In genomic region chr19:34134190-34135032, GRCh38 we compare ENCODE assay signal across 8 cellular contexts. TPM values are rescaled to one million over a fixed set of nuclear protein-coding genes. Genes with fewer than 3 reads are reported as not detected.
DNase-seq lines count a peak whose midpoint lies in the region; ATAC-seq and TF ChIP-seq lines count a peak whose summit lies in the region.

No MANE protein-coding gene starts in this region.

- TF ChIP-seq CTCF in foreskin keratinocyte (conservative IDR thresholded peaks at IDR 0.05) = no peak

- H2AFZ ChIP-seq in neuron (ENCODE audit: low read depth, low read length) = peak overlapping the region; percentile 93

- H3K36me3 ChIP-seq in neuron (ENCODE audit: insufficient read depth, low read length) = no peaks in the 10 kb centered on the region

- H3K4me3 ChIP-seq in neuron (ENCODE audit: low read length) = peak overlapping the region; percentile 84

- peak; percentile 78 for ATAC-seq in foreskin keratinocyte

- H3K27me3 ChIP-seq in foreskin keratinocyte (no peaks in the 10 kb centered on the region), neuron (ENCODE audit: insufficient read depth, low read length) (no peaks in the 10 kb centered on the region)

- H3K9me3 ChIP-seq in neuron (ENCODE audit: low read length) = no peaks in the 10 kb centered on the region

- H3K27ac ChIP-seq in foreskin keratinocyte = peak overlapping the region; percentile 10

- peak; percentile 87 for DNase-seq in GDM1 (lab: John Stamatoyannopoulos, UW)
- DNase-seq in H4 (ENCODE audit: low spot score) = peak; percentile 86
- DNase-seq in LHCN-M2 (ENCODE audit: low read depth) = peak; percentile 73
- peak; percentile 37 for DNase-seq in SHP77 treated with DMSO at 0.1 percent for 48 hours (lab: John Stamatoyannopoulos, UW)
- peak; percentile 90 for DNase-seq in activated gamma-delta T cell treated with anti-CD3 and anti-CD28 coated beads, Interleukin-2, amount 50 U/mL, for 16 hours (ENCODE audit: low read depth)
- peak; percentile 20 to 56 for DNase-seq in foreskin keratinocyte
- DNase-seq in stromal cell of bone marrow (ENCODE audit: low read depth) = peak; percentile 52

- H3K4me1 ChIP-seq in foreskin keratinocyte (no peaks in the 10 kb centered on the region), neuron (ENCODE audit: insufficient read depth, low read length) (no peaks in the 10 kb centered on the region)

RNA-seq across cellular contexts. Expression of gene LSM14A, which starts 37.9 kb away (rescaled TPM):
- total RNA-seq in H4 (2014; rRNA removed; shearing (Covaris generic)) = 61.2 and 75.6 TPM in 2 replicates
- total RNA-seq in LHCN-M2 (2014; rRNA removed) (33.5 and 52.5 TPM in 2 replicates), foreskin keratinocyte (74.5 and 91.4 TPM in 2 replicates)
- polyA plus RNA-seq in LHCN-M2 (2012) = 34.0 TPM
- 35.2 and 38.1 TPM in 2 replicates for polyA plus RNA-seq in foreskin keratinocyte

Comparison
In these comparisons a context has a peak if more than half of its experiments do, and no peak if none do; other contexts are left out.
1. Peak in every context shown above with its lines: DNase-seq, ATAC-seq, H3K4me3 ChIP-seq and H3K27ac ChIP-seq.
2. DNase-seq: peak in every context shown above with its lines; median percentile 90 in activated gamma-delta T cell treated with anti-CD3 and anti-CD28 coated beads, Interleukin-2, amount 50 U/mL, for 16 hours; 87 in GDM1; 86 in H4; 73 in LHCN-M2; 52 in stromal cell of bone marrow; 38 in foreskin keratinocyte; 37 in SHP77 treated with DMSO at 0.1 percent for 48 hours.